In genomic region chr2:42359894-42360483, GRCh38 we compare ENCODE assay signal across 1 cellular context.
TF ChIP-seq lines count a peak whose summit lies in the region.

No MANE protein-coding gene starts in this region.

TF ChIP-seq in K562, 482 proteins besides CTCF, POLR2A, EP300 and RAD21 (continued from another document and continues in another):
- no peak for TF ChIP-seq ZBTB5 (IDR thresholded peaks at IDR 0.05)
- no peak for TF ChIP-seq LCOR (CRISPR knock-in tag; IDR thresholded peaks at IDR 0.05)
- no peak for TF ChIP-seq E2F8 (IDR thresholded peaks at IDR 0.05; ENCODE audit: low read depth, partially characterized antibody)
- TF ChIP-seq THRB (CRISPR knock-in tag; conservative IDR thresholded peaks at IDR 0.05), result no peak
- no peak for TF ChIP-seq SMAD2 (IDR thresholded peaks at IDR 0.05; ENCODE audit: low read depth, low read length)
- no peak for TF ChIP-seq MECOM (CRISPR knock-in tag; IDR thresholded peaks at IDR 0.05)
- peak; percentile 50; the same call in 1 of the 2 replicates for TF ChIP-seq SOX6 (IDR thresholded peaks at IDR 0.05)
- TF ChIP-seq DIDO1 (tag; IDR thresholded peaks at IDR 0.05; ENCODE audit: low read depth), result no peak
- no peak for TF ChIP-seq TBP (optimal IDR thresholded peaks at IDR 0.05; ENCODE audit: low read depth, low read length)
- TF ChIP-seq HNRNPUL1 (IDR thresholded peaks at IDR 0.05; ENCODE audit: low read length), result no peak
- no peak for TF ChIP-seq POLR2B (IDR thresholded peaks at IDR 0.05; ENCODE audit: low read depth, partially characterized antibody)
- no peak for TF ChIP-seq MBD1 (CRISPR knock-in tag; IDR thresholded peaks at IDR 0.05)
- no peak for TF ChIP-seq ZNF592 (IDR thresholded peaks at IDR 0.05)
- TF ChIP-seq MYBL2 (IDR thresholded peaks at IDR 0.05; ENCODE audit: low read depth), result no peak
- no peak for TF ChIP-seq MYBL2 (CRISPR knock-in tag; IDR thresholded peaks at IDR 0.05; ENCODE audit: borderline replicate concordance)
- no peak for TF ChIP-seq HDAC8 (tag; IDR thresholded peaks at IDR 0.05)
- no peak for TF ChIP-seq ATF6 (CRISPR knock-in tag; IDR thresholded peaks at IDR 0.05)
- no peak for TF ChIP-seq POLR2G (IDR thresholded peaks at IDR 0.05; ENCODE audit: low read depth, low read length)
- TF ChIP-seq PCBP1 (IDR thresholded peaks at IDR 0.05; ENCODE audit: low read depth, low read length, poor library complexity, severe bottlenecking), result no peak
- TF ChIP-seq HSF4 (CRISPR knock-in tag; IDR thresholded peaks at IDR 0.05; ENCODE audit: borderline replicate concordance), result no peak
- no peak for TF ChIP-seq U2AF1 (optimal IDR thresholded peaks at IDR 0.05; ENCODE audit: low read depth, low read length)
- TF ChIP-seq ZNF655 (CRISPR knock-in tag; IDR thresholded peaks at IDR 0.05), result no peak
- TF ChIP-seq XRCC3 (IDR thresholded peaks at IDR 0.05), result no peak
- no peak for TF ChIP-seq PRMT5 (CRISPR knock-in tag; IDR thresholded peaks at IDR 0.05)
- peak; percentile 19; the same call in 1 of the 2 replicates for TF ChIP-seq ZNF274 (IDR thresholded peaks at IDR 0.05; ENCODE audit: borderline replicate concordance, low read depth, low read length)
- no peak for TF ChIP-seq MLLT1 (IDR thresholded peaks at IDR 0.05)
- TF ChIP-seq PREB (CRISPR knock-in tag; IDR thresholded peaks at IDR 0.05), result no peak
- TF ChIP-seq ZC3H4 (CRISPR knock-in tag; IDR thresholded peaks at IDR 0.05; ENCODE audit: borderline replicate concordance), result no peak
- TF ChIP-seq COPS2 (conservative IDR thresholded peaks at IDR 0.05), result no peak
- no peak for TF ChIP-seq MITF (IDR thresholded peaks at IDR 0.05)
- TF ChIP-seq LEF1 (IDR thresholded peaks at IDR 0.05), result 0 out of 2 replicates have a peak, but pooled peaks have one; percentile 59
- TF ChIP-seq FOXJ2 (tag; IDR thresholded peaks at IDR 0.05), result no peak
- peak in 1 of 3 experiments; percentile 56 for TF ChIP-seq YY1 (IDR thresholded peaks at IDR 0.05; ENCODE audit: borderline replicate concordance in 1 of 3, control insufficient read depth in 1 of 3, extremely low read depth in 1 of 3, insufficient read depth in 3 of 3, insufficient read length in 1 of 3, insufficient replicate concordance in 2 of 3, low read depth in 1 of 3, low read length in 2 of 3)
- TF ChIP-seq STAT6 (CRISPR knock-in tag; IDR thresholded peaks at IDR 0.05), result no peak
- no peak for TF ChIP-seq ZNF644 (tag; IDR thresholded peaks at IDR 0.05; ENCODE audit: low read depth)
- TF ChIP-seq GABPB2 (CRISPR knock-in tag; conservative IDR thresholded peaks at IDR 0.05), result no peak
